Comparison of ENCODE assay signal across 1 cellular context in the genomic region with DNA sequence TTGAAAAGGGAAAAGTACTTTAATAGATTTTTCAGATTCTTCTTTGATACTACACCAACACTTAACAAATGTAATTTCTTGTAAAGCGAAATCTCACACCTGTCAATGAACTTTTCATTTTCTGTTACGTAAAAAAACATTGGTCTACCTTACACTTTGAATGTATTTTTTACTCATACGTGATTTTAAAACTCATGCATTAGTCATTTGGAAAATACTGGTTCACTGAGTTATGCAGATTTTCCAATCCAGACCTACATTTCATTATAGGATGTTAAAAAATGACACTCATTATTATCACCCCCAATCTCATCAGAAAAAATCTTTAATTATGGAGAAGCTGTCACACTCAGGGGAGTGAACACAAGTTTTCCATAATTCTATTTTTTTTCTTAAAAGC.
A peak's percentile ranks its signal among the peaks of the same experiment; 100 is the strongest.
TF ChIP-seq lines count a peak whose summit lies in the region.

No MANE protein-coding gene starts in this region.

TF ChIP-seq in GM12878, 131 proteins besides CTCF, POLR2A, EP300 and RAD21:
- TF ChIP-seq, protein P1, sequence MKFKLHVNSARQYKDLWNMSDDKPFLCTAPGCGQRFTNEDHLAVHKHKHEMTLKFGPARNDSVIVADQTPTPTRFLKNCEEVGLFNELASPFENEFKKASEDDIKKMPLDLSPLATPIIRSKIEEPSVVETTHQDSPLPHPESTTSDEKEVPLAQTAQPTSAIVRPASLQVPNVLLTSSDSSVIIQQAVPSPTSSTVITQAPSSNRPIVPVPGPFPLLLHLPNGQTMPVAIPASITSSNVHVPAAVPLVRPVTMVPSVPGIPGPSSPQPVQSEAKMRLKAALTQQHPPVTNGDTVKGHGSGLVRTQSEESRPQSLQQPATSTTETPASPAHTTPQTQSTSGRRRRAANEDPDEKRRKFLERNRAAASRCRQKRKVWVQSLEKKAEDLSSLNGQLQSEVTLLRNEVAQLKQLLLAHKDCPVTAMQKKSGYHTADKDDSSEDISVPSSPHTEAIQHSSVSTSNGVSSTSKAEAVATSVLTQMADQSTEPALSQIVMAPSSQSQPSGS (IDR thresholded peaks at IDR 0.05; ENCODE audit: low read length) = peak; percentile 16; the same call in 1 of the 2 replicates
- TF ChIP-seq RUNX3 (IDR thresholded peaks at IDR 0.05; ENCODE audit: low read length) = no peak
- no peak for TF ChIP-seq SMC3 (IDR thresholded peaks at IDR 0.05; ENCODE audit: borderline replicate concordance, low read length)
- TF ChIP-seq JUNB (IDR thresholded peaks at IDR 0.05) = peak; percentile 89
- TF ChIP-seq ASH2L (IDR thresholded peaks at IDR 0.05; ENCODE audit: borderline replicate concordance, low read depth) = no peak
- 0 out of 2 replicates have a peak, but pooled peaks have one; percentile 36 for TF ChIP-seq CREB1 (IDR thresholded peaks at IDR 0.05; ENCODE audit: low read depth)
- peak; percentile 15; the same call in 1 of the 2 replicates for TF ChIP-seq MTA2 (IDR thresholded peaks at IDR 0.05; ENCODE audit: low read depth)
- TF ChIP-seq, protein P2, sequence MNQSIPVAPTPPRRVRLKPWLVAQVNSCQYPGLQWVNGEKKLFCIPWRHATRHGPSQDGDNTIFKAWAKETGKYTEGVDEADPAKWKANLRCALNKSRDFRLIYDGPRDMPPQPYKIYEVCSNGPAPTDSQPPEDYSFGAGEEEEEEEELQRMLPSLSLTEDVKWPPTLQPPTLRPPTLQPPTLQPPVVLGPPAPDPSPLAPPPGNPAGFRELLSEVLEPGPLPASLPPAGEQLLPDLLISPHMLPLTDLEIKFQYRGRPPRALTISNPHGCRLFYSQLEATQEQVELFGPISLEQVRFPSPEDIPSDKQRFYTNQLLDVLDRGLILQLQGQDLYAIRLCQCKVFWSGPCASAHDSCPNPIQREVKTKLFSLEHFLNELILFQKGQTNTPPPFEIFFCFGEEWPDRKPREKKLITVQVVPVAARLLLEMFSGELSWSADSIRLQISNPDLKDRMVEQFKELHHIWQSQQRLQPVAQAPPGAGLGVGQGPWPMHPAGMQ (IDR thresholded peaks at IDR 0.05; ENCODE audit: borderline replicate concordance) = no peak
- peak; percentile 38; the same call in 1 of the 2 replicates for TF ChIP-seq NFIC (IDR thresholded peaks at IDR 0.05; ENCODE audit: low read depth, low read length)
- TF ChIP-seq MXI1 (IDR thresholded peaks at IDR 0.05; ENCODE audit: low read depth, low read length) = no peak
- TF ChIP-seq CREM (IDR thresholded peaks at IDR 0.05; ENCODE audit: low read depth) = 0 out of 2 replicates have a peak, but pooled peaks have one; percentile 44
